20 cellular contexts compared by ENCODE assay signal in genomic region chr1:190578015-190578414, GRCh38.
A peak's percentile ranks its signal among the peaks of the same experiment; 100 is the strongest.
DNase-seq lines count a peak whose midpoint lies in the region; ATAC-seq and TF ChIP-seq lines count a peak whose summit lies in the region.
"Had no signal": no experiment of that assay in that cellular context is flagged by ENCODE, and none has a peak within 500 bp of the region (broad histone marks: within the 10 kb centered on the region; RNA-seq: fewer than 3 reads in every experiment).

No MANE protein-coding gene starts in this region.

- in situ Hi-C loops in SK-MEL-5 (cut with HindIII; ENCODE audit: low pct_unique_long_range_greater_than_20kb, low sequenced_read_pairs): no loop called here

- ATAC-seq in GM18502 (IDR thresholded peaks at IDR 0.05; ENCODE audit: poor library complexity, unreplicated experiment): no peak
- no peak for ATAC-seq in activated T-cell treated with anti-CD3 and anti-CD28 coated beads, Interleukin-2, amount 50 U/mL, for 72 hours (replicated peaks in 1 of 2)
- ATAC-seq in left ventricle myocardium superior: no peak
- ATAC-seq: HepG2; naive thymus-derived CD8-positive, alpha-beta T cell; right cardiac atrium; Right ventricle myocardium inferior had no signal

- peaks cover 0 to 2% of the 10 kb centered on the region in 2 donors for H3K36me3 Mint-ChIP-seq in activated T-cell treated with anti-CD3 and anti-CD28 coated beads, Interleukin-2, amount 50 U/mL, for 72 hours (ENCODE audit: insufficient read depth in 2 of 2)

- H3K9me3 Mint-ChIP-seq in activated T-cell treated with anti-CD3 and anti-CD28 coated beads, Interleukin-2, amount 50 U/mL, for 72 hours: peaks cover 7 to 10% of the 10 kb centered on the region in 2 donors
- H3K9me3 Mint-ChIP-seq: T-helper 1 cell treated with Interleukin-12 subunit alpha and Interleukin-12 subunit beta and Interleukin-4 antibody, amounts not matched to agents 30 μg/mL and 1 μg/mL, for 36 hours had no signal

- H3K27me3 Mint-ChIP-seq in activated T-cell treated with anti-CD3 and anti-CD28 coated beads, Interleukin-2, amount 50 U/mL, for 72 hours (ENCODE audit: low read depth): no peaks in the 10 kb centered on the region
- H3K27me3 Mint-ChIP-seq: naive thymus-derived CD8-positive, alpha-beta T cell had no signal

- intact Hi-C loops in dorsolateral prefrontal cortex (cut with DNase I): no loop called here
- intact Hi-C loops in left ventricle myocardium superior (cut with micrococcal nuclease): no loop called here

- H3K4me3 Mint-ChIP-seq in activated T-cell treated with anti-CD3 and anti-CD28 coated beads, Interleukin-2, amount 50 U/mL, for 72 hours: no peak overlapping the region
- H3K4me3 Mint-ChIP-seq: activated naive CD4-positive, alpha-beta T cell treated with anti-CD3 and anti-CD28 coated beads for 36 hours; naive thymus-derived CD8-positive, alpha-beta T cell; T-helper 1 cell treated with Interleukin-12 subunit alpha and Interleukin-12 subunit beta and Interleukin-4 antibody, amounts not matched to agents 30 μg/mL and 1 μg/mL, for 36 hours had no signal

- H3K4me3 ChIP-seq in dorsolateral prefrontal cortex: peak overlapping the region in 36 of 59 donors; percentile 4 to 53 (median 30)
- H3K4me3 ChIP-seq: ovary had no signal

- no peak overlapping the region for H3K27ac Mint-ChIP-seq in activated T-cell treated with anti-CD3 and anti-CD28 coated beads, Interleukin-2, amount 50 U/mL, for 72 hours
- H3K27ac Mint-ChIP-seq: activated naive CD4-positive, alpha-beta T cell treated with anti-CD3 and anti-CD28 coated beads for 36 hours; naive thymus-derived CD8-positive, alpha-beta T cell; T-helper 1 cell treated with Interleukin-12 subunit alpha and Interleukin-12 subunit beta and Interleukin-4 antibody, amounts not matched to agents 30 μg/mL and 1 μg/mL, for 36 hours had no signal

- H3K4me1 Mint-ChIP-seq in activated T-cell treated with anti-CD3 and anti-CD28 coated beads, Interleukin-2, amount 50 U/mL, for 72 hours (ENCODE audit: low read depth): no peaks in the 10 kb centered on the region
- H3K4me1 Mint-ChIP-seq: naive thymus-derived CD8-positive, alpha-beta T cell had no signal

- H3K27me3 ChIP-seq in dorsolateral prefrontal cortex: peaks cover 0 to 3% (median 0%) of the 10 kb centered on the region in 45 donors

- peak overlapping the region in 1 of 59 donors; percentile 39 for H3K27ac ChIP-seq in dorsolateral prefrontal cortex
- H3K27ac ChIP-seq: ovary had no signal

- no peak for TF ChIP-seq CTCF in dorsolateral prefrontal cortex (IDR thresholded peaks at IDR 0.05 in 54 of 56, conservative IDR thresholded peaks at IDR 0.05 in 2 of 56; ENCODE audit: low read depth in 1 of 56, partially characterized antibody in 56 of 56)

- peak; percentile 32 for DNase-seq in NCI-H82 (lab: John Stamatoyannopoulos, UW)
- no peak for DNase-seq in NCI-H82 treated with DMSO at 0.1 percent for 48 hours (lab: John Stamatoyannopoulos, UW; ENCODE audit: unreplicated experiment)
- DNase-seq in SK-MEL-5 (ENCODE audit: low read depth, low spot score): peak; percentile 71
- peak in 1 of 10 donors; percentile 65 for DNase-seq in dorsolateral prefrontal cortex
- no peak for DNase-seq in activated CD8-positive, alpha-beta memory T cell treated with anti-CD3 and anti-CD28 coated beads, Interleukin-2, amount 50 U/mL, for 48 hours
- DNase-seq in activated T-cell treated with anti-CD3 and anti-CD28 coated beads, Interleukin-2, amount 50 U/mL, for 72 hours: no peak
- no peak for DNase-seq in left ventricle myocardium superior
- DNase-seq: activated CD4-positive, alpha-beta T cell treated with anti-CD3 and anti-CD28 coated beads, Interleukin-2, amount 50 U/mL, for 1 hour; activated naive CD4-positive, alpha-beta T cell treated with anti-CD3 and anti-CD28 coated beads for 36 hours; anterior cingulate cortex; Caco-2; effector CD8-positive, alpha-beta T cell; naive thymus-derived CD8-positive, alpha-beta T cell; NCI-H1417 treated with DMSO at 0.1 percent for 48 hours; ovary; right cardiac atrium had no signal

Comparison
In these comparisons a context has a peak if more than half of its experiments do, and no peak if none do; other contexts are left out.
1. DNase-seq: peak in NCI-H82 (single experiment) and SK-MEL-5 (single experiment); none in NCI-H82 treated with DMSO at 0.1 percent for 48 hours (single experiment), activated CD8-positive, alpha-beta memory T cell treated with anti-CD3 and anti-CD28 coated beads, Interleukin-2, amount 50 U/mL, for 48 hours (single experiment), activated T-cell treated with anti-CD3 and anti-CD28 coated beads, Interleukin-2, amount 50 U/mL, for 72 hours (0 of 2) and left ventricle myocardium superior (single experiment).